In genomic region chr2:218399391-218400166, GRCh38 we compare ENCODE assay signal across 1 cellular context.
A peak's percentile ranks its signal among the peaks of the same experiment; 100 is the strongest.
TF ChIP-seq lines count a peak whose summit lies in the region.

Gene CTDSP1 (plus strand): TSS chr2:218399868. CDS start chr2:218400091, 223 bp downstream.

TF ChIP-seq in HepG2, 621 proteins besides CTCF, POLR2A, EP300 and RAD21 (continued from another document and continues in another):
- TF ChIP-seq FOXO4 (CRISPR knock-in tag; conservative IDR thresholded peaks at IDR 0.05), result 0 out of 2 replicates have a peak, but pooled peaks have one; percentile 79
- no peak; the same call in 1 of the 2 replicates for TF ChIP-seq ZNF670 (CRISPR knock-in tag; IDR thresholded peaks at IDR 0.05; ENCODE audit: borderline replicate concordance)
- TF ChIP-seq HHEX (CRISPR knock-in tag; IDR thresholded peaks at IDR 0.05), result no peak
- TF ChIP-seq ZMAT5 (CRISPR knock-in tag; IDR thresholded peaks at IDR 0.05; ENCODE audit: borderline replicate concordance, low read depth), result 0 out of 2 replicates have a peak, but pooled peaks have one; percentile 11
- TF ChIP-seq RELA (CRISPR knock-in tag; IDR thresholded peaks at IDR 0.05), result peak; percentile 64; the same call in 1 of the 2 replicates
- no peak for TF ChIP-seq SP140L (CRISPR knock-in tag; IDR thresholded peaks at IDR 0.05; ENCODE audit: borderline replicate concordance)
- TF ChIP-seq DBP (CRISPR knock-in tag; IDR thresholded peaks at IDR 0.05; ENCODE audit: not compliant biosample characterization), result peak; percentile 41
- peak; percentile 100 for TF ChIP-seq PRDM4 (CRISPR knock-in tag; IDR thresholded peaks at IDR 0.05; ENCODE audit: borderline replicate concordance)
- no peak for TF ChIP-seq ZNF280B (CRISPR knock-in tag; IDR thresholded peaks at IDR 0.05; ENCODE audit: borderline replicate concordance)
- TF ChIP-seq NFE2L1 (CRISPR knock-in tag; IDR thresholded peaks at IDR 0.05; ENCODE audit: borderline replicate concordance), result no peak
- peak; percentile 87; the same call in 1 of the 2 replicates for TF ChIP-seq ZNF773 (CRISPR knock-in tag; IDR thresholded peaks at IDR 0.05; ENCODE audit: borderline replicate concordance)
- no peak for TF ChIP-seq NCOA5 (CRISPR knock-in tag; IDR thresholded peaks at IDR 0.05)
- no peak for TF ChIP-seq SP1 (IDR thresholded peaks at IDR 0.05)
- peak; percentile 81 for TF ChIP-seq SP1 (CRISPR knock-in tag; IDR thresholded peaks at IDR 0.05)
- TF ChIP-seq ESRRA (CRISPR knock-in tag; IDR thresholded peaks at IDR 0.05; ENCODE audit: low read depth), result no peak; the same call in 1 of the 2 replicates
- TF ChIP-seq ZNF878 (CRISPR knock-in tag; IDR thresholded peaks at IDR 0.05), result no peak
- TF ChIP-seq GZF1 (CRISPR knock-in tag; IDR thresholded peaks at IDR 0.05), result no peak
- 0 out of 2 replicates have a peak, but pooled peaks have one; percentile 30 for TF ChIP-seq HINFP (CRISPR knock-in tag; IDR thresholded peaks at IDR 0.05; ENCODE audit: low read depth)
- no peak for TF ChIP-seq MAFG (CRISPR knock-in tag; IDR thresholded peaks at IDR 0.05)
- no peak for TF ChIP-seq STAT6 (CRISPR knock-in tag; IDR thresholded peaks at IDR 0.05; ENCODE audit: borderline replicate concordance)
- no peak for TF ChIP-seq KLF16 (CRISPR knock-in tag; IDR thresholded peaks at IDR 0.05)
- TF ChIP-seq ZNF563 (CRISPR knock-in tag; IDR thresholded peaks at IDR 0.05), result peak; percentile 35
- peak; percentile 48 for TF ChIP-seq STAG1 (CRISPR knock-in tag; IDR thresholded peaks at IDR 0.05)
- no peak for TF ChIP-seq AFF4 (CRISPR knock-in tag; IDR thresholded peaks at IDR 0.05)
- TF ChIP-seq KDM1A (CRISPR knock-in tag; IDR thresholded peaks at IDR 0.05), result no peak
- TF ChIP-seq ZNF639 (CRISPR knock-in tag; conservative IDR thresholded peaks at IDR 0.05), result peak; percentile 60; the same call in 1 of the 2 replicates
- TF ChIP-seq ZNF562 (CRISPR knock-in tag; IDR thresholded peaks at IDR 0.05; ENCODE audit: borderline replicate concordance), result no peak
- TF ChIP-seq ZNF720 (CRISPR knock-in tag; IDR thresholded peaks at IDR 0.05), result no peak
- no peak for TF ChIP-seq ATF7 (IDR thresholded peaks at IDR 0.05)
- TF ChIP-seq ATF7 (CRISPR knock-in tag; IDR thresholded peaks at IDR 0.05), result no peak
- no peak for TF ChIP-seq IRF1 (CRISPR knock-in tag; IDR thresholded peaks at IDR 0.05; ENCODE audit: low read depth)
- TF ChIP-seq ZBTB3 (CRISPR knock-in tag; IDR thresholded peaks at IDR 0.05; ENCODE audit: borderline replicate concordance, low read depth), result no peak
- TF ChIP-seq CENPT (CRISPR knock-in tag; IDR thresholded peaks at IDR 0.05; ENCODE audit: low read depth), result 0 out of 2 replicates have a peak, but pooled peaks have one; percentile 78
- TF ChIP-seq ZNF790 (CRISPR knock-in tag; IDR thresholded peaks at IDR 0.05; ENCODE audit: borderline replicate concordance), result peak; percentile 85; the same call in 1 of the 2 replicates
- no peak for TF ChIP-seq MNT (IDR thresholded peaks at IDR 0.05)
- peak; percentile 26; the same call in 1 of the 2 replicates for TF ChIP-seq E2F1 (CRISPR knock-in tag; IDR thresholded peaks at IDR 0.05)
- TF ChIP-seq MXD4 (CRISPR knock-in tag; IDR thresholded peaks at IDR 0.05), result no peak
- TF ChIP-seq KAT2B (IDR thresholded peaks at IDR 0.05; ENCODE audit: borderline replicate concordance, low read depth, low read length), result no peak
- TF ChIP-seq ZNF652 (CRISPR knock-in tag; IDR thresholded peaks at IDR 0.05; ENCODE audit: borderline replicate concordance, low read depth), result no peak
- no peak for TF ChIP-seq ZNF44 (CRISPR knock-in tag; IDR thresholded peaks at IDR 0.05)
- TF ChIP-seq TBL1XR1 (IDR thresholded peaks at IDR 0.05; ENCODE audit: borderline replicate concordance, low read length, partially characterized antibody), result peak; percentile 29
